16 cellular contexts compared by ENCODE assay signal in the genomic region with DNA sequence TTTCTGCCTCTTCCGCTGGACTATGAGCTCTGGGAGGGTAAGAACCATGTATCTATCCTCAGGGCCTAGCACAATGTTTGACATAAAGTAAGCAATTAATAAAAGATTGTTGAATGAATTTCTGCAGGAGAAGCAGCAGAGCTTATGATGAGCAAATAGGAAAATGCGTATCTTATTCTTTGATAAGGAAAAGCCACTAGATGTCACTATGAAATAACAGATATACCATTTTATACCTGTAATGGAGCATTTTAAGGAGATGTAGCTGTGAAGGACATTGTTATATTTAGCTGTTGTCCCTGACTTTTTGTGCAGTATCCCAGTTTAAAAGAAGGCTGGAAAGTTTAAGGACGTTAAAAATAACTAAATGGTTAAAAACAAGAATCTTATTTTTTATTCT.
DNase-seq lines count a peak whose midpoint lies in the region; ATAC-seq, FAIRE-seq and TF ChIP-seq lines count a peak whose summit lies in the region.
"Had no signal": no experiment of that assay in that cellular context is flagged by ENCODE, and none has a peak within 500 bp of the region (broad histone marks: within the 10 kb centered on the region; RNA-seq: fewer than 3 reads in every experiment).

No MANE protein-coding gene starts in this region.

- H2AFZ ChIP-seq in HCT116 (ENCODE audit: low read depth, low read length, poor library complexity, severe bottlenecking) (no peak overlapping the region), PC-9 (no peak overlapping the region)

- RAD21 ChIA-PET in HCT116 (lab: Charles Lee; ENCODE audit: low non-redundant PET in 1 of 2, low total read pairs in 2 of 2, uncharacterized antibody in 2 of 2, unreplicated experiment in 2 of 2), result no interaction called here

- peak; percentile 40; the same call in 1 of the 2 replicates for TF ChIP-seq RAD21 in HCT116 (IDR thresholded peaks at IDR 0.05; ENCODE audit: low read depth)

- H3K4me2 ChIP-seq in HCT116 (ENCODE audit: low read length) (no peak overlapping the region), PC-9 (no peak overlapping the region)

- H3K27ac ChIP-seq in C4-2B, result no peak overlapping the region
- H3K27ac ChIP-seq in HCT116 (ENCODE audit: low read depth, low read length), result no peak overlapping the region
- no peak overlapping the region for H3K27ac ChIP-seq in PC-9
- H3K27ac ChIP-seq in foreskin keratinocyte, result no peak overlapping the region
- H3K27ac ChIP-seq: SJSA1, vagina had no signal

- H3F3A ChIP-seq in PC-9 (ENCODE audit: insufficient read depth, low read depth), result no peaks in the 10 kb centered on the region

- FAIRE-seq in GM12892 (lab: Jason Lieb, UNC), result no peak
- FAIRE-seq: islet of Langerhans had no signal

- BruUV-seq in HCT116 (replicated peaks; lab: Mats Ljungman, UMichigan) (no TSS peak), PC-9 (replicated peaks; lab: Mats Ljungman, UMichigan) (no TSS peak)

- CTCF ChIA-PET in HCT116 (lab: Charles Lee) (interaction anchor here (0.7 to 1.4 kb wide), 2 partner anchors 102 to 415 kb away, joined by 3 to 4 read pairs; no protein-coding TSS in a partner anchor), PC-9 (lab: Charles Lee) (interaction anchor here (0.6 kb wide), 2 partner anchors 132 to 1824 kb away, joined by 3 to 7 read pairs; a partner anchor contains a TSS)

- no peak for TF ChIP-seq POLR2A in HCT116 (IDR thresholded peaks at IDR 0.05; ENCODE audit: borderline replicate concordance, extremely low read depth, insufficient read depth, insufficient read length)
- no peak for TF ChIP-seq POLR2A in GM12892 (IDR thresholded peaks at IDR 0.05; ENCODE audit: low read depth, low read length)

- H3K9me3 ChIP-seq in HCT116 (ENCODE audit: control insufficient read depth in 1 of 2, insufficient read depth in 1 of 2, low read depth in 1 of 2, low read length in 2 of 2) (no peaks in the 10 kb centered on the region), PC-9 (ENCODE audit: insufficient read depth, low read depth) (no peaks in the 10 kb centered on the region)
- H3K9me3 ChIP-seq: SJSA1, vagina had no signal

- intact Hi-C loops in HCT116 (cut with micrococcal nuclease), result no loop called here
- intact Hi-C loops in PC-9 (cut with micrococcal nuclease; ENCODE audit: unreplicated experiment), result loop anchor here (1.0 to 5.0 kb wide), 2 partner anchors 536 to 1036 kb away; no protein-coding TSS in a partner anchor

- H3K4me1 ChIP-seq in HCT116 (ENCODE audit: control insufficient read depth in 1 of 2, insufficient read depth in 2 of 2, low read length in 2 of 2) (no peaks in the 10 kb centered on the region), PC-9 (replicated peaks; ENCODE audit: insufficient read depth) (no peaks in the 10 kb centered on the region), foreskin keratinocyte (no peaks in the 10 kb centered on the region)
- H3K4me1 ChIP-seq: SJSA1, vagina had no signal

- H3K36me3 ChIP-seq in HCT116 (ENCODE audit: control insufficient read depth in 1 of 2, insufficient read depth in 2 of 2, low read length in 2 of 2) (no peaks in the 10 kb centered on the region), PC-9 (ENCODE audit: low read depth) (no peaks in the 10 kb centered on the region)
- H3K36me3 ChIP-seq: SJSA1, vagina had no signal

- POLR2A ChIA-PET in HCT116 (lab: Charles Lee), result no interaction called here
- POLR2A ChIA-PET in PC-9 (lab: Charles Lee; ENCODE audit: unreplicated experiment), result no interaction called here

- H3K9me2 ChIP-seq in HCT116 (ENCODE audit: insufficient read depth) (no peaks in the 10 kb centered on the region), PC-9 (ENCODE audit: insufficient read depth) (no peaks in the 10 kb centered on the region)

- H4K20me1 ChIP-seq in HCT116 (ENCODE audit: insufficient read depth), result no peaks in the 10 kb centered on the region
- no peaks in the 10 kb centered on the region for H4K20me1 ChIP-seq in PC-9 (ENCODE audit: insufficient read depth)

- H3K4me3 ChIP-seq in HCT116 (replicated peaks in 1 of 2; ENCODE audit: low read depth in 1 of 2, low read length in 2 of 2) (no peak overlapping the region), PC-9 (no peak overlapping the region)
- H3K4me3 ChIP-seq: SJSA1, vagina had no signal

- DNase-seq in HCT116 (ENCODE audit: low read depth, low spot score) (no peak), PC-9 (peak in 1 of 2 experiments; percentile 17), foreskin keratinocyte (no peak), GM12892 (ENCODE audit: insufficient read length) (no peak), NCI-H69 (lab: John Stamatoyannopoulos, UW) (no peak)
- DNase-seq: activated CD4-positive, alpha-beta T cell treated with anti-CD3 and anti-CD28 coated beads for 36 hours; caudate nucleus; COR-L47; NCI-H1930 had no signal

- TF ChIP-seq CTCF in C4-2B (conservative IDR thresholded peaks at IDR 0.05) (peak; percentile 38), HCT116 (IDR thresholded peaks at IDR 0.05 in 2 of 3, conservative IDR thresholded peaks at IDR 0.05 in 1 of 3; ENCODE audit: borderline replicate concordance in 1 of 3, insufficient read depth in 1 of 3, low read depth in 2 of 3, low read length in 2 of 3) (peak in 2 of 3 experiments; percentile 13 to 17; a peak in 2 of 6 replicates), PC-9 (conservative IDR thresholded peaks at IDR 0.05) (peak; percentile 47; the same call in 1 of the 2 replicates), foreskin keratinocyte (conservative IDR thresholded peaks at IDR 0.05) (peak; percentile 48)

- H3K9ac ChIP-seq in HCT116 (ENCODE audit: low read length), result no peak overlapping the region

- ATAC-seq in HCT116, result no peak
- ATAC-seq in foreskin keratinocyte, result no peak
- ATAC-seq in HG03097 (IDR thresholded peaks at IDR 0.05; ENCODE audit: low FRiP score, unreplicated experiment), result no peak
- ATAC-seq in GM19035 (IDR thresholded peaks at IDR 0.05; ENCODE audit: unreplicated experiment), result no peak
- ATAC-seq: activated CD4-positive, alpha-beta T cell treated with anti-CD3 and anti-CD28 coated beads for 36 hours; natural killer cell treated with Interleukin-12 subunit alpha and Interleukin-12 subunit beta and Interleukin-15 and Interleukin-18, amount 100 ng/mL, for 72 hours had no signal

- no peaks in the 10 kb centered on the region for H3K27me3 ChIP-seq in HCT116 (ENCODE audit: insufficient read depth, low read length)
- H3K27me3 ChIP-seq in PC-9 (ENCODE audit: insufficient read depth, low read depth), result no peaks in the 10 kb centered on the region
- H3K27me3 ChIP-seq in foreskin keratinocyte, result no peaks in the 10 kb centered on the region
- H3K27me3 ChIP-seq: SJSA1, vagina had no signal

- H3K79me2 ChIP-seq in HCT116 (ENCODE audit: insufficient read depth, low read length) (no peaks in the 10 kb centered on the region), PC-9 (ENCODE audit: low read depth) (no peaks in the 10 kb centered on the region)

TF ChIP-seq in HCT116, 20 proteins besides CTCF, POLR2A, EP300 and RAD21:
- TF ChIP-seq EGR1 (IDR thresholded peaks at IDR 0.05; ENCODE audit: low read depth) (no peak), FOSL1 (IDR thresholded peaks at IDR 0.05; ENCODE audit: low read depth) (no peak), EZH2phosphoT487 (IDR thresholded peaks at IDR 0.05; ENCODE audit: borderline replicate concordance) (no peak), SRF (IDR thresholded peaks at IDR 0.05; ENCODE audit: low read depth) (no peak), POLR2AphosphoS5 (IDR thresholded peaks at IDR 0.05; ENCODE audit: low read depth, low read length) (no peak), YY1 (IDR thresholded peaks at IDR 0.05; ENCODE audit: extremely low read depth, insufficient replicate concordance, low read depth, low read length) (no peak), EZH2 (IDR thresholded peaks at IDR 0.05) (no peak), SP1 (IDR thresholded peaks at IDR 0.05; ENCODE audit: low read depth) (no peak), SIN3A (IDR thresholded peaks at IDR 0.05; ENCODE audit: low read depth) (no peak), CBX3 (IDR thresholded peaks at IDR 0.05; ENCODE audit: low read depth) (no peak)
- TF ChIP-seq, protein P1, sequence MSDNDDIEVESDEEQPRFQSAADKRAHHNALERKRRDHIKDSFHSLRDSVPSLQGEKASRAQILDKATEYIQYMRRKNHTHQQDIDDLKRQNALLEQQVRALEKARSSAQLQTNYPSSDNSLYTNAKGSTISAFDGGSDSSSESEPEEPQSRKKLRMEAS (IDR thresholded peaks at IDR 0.05), result no peak
- TF ChIP-seq, protein P2, sequence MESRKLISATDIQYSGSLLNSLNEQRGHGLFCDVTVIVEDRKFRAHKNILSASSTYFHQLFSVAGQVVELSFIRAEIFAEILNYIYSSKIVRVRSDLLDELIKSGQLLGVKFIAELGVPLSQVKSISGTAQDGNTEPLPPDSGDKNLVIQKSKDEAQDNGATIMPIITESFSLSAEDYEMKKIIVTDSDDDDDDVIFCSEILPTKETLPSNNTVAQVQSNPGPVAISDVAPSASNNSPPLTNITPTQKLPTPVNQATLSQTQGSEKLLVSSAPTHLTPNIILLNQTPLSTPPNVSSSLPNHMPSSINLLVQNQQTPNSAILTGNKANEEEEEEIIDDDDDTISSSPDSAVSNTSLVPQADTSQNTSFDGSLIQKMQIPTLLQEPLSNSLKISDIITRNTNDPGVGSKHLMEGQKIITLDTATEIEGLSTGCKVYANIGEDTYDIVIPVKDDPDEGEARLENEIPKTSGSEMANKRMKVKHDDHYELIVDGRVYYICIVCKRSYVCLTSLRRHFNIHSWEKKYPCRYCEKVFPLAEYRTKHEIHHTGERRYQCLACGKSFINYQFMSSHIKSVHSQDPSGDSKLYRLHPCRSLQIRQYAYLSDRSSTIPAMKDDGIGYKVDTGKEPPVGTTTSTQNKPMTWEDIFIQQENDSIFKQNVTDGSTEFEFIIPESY (IDR thresholded peaks at IDR 0.05; ENCODE audit: extremely low read depth, insufficient replicate concordance, low read length), result no peak
- TF ChIP-seq, protein P3, sequence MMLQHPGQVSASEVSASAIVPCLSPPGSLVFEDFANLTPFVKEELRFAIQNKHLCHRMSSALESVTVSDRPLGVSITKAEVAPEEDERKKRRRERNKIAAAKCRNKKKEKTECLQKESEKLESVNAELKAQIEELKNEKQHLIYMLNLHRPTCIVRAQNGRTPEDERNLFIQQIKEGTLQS (IDR thresholded peaks at IDR 0.05), result no peak
TF ChIP-seq in HCT116: peak in this region for 0.
